3 cellular contexts compared by ENCODE assay signal in genomic region chr12:4721587-4721986, GRCh38. TPM values are rescaled to one million over a fixed set of nuclear protein-coding genes. Genes with fewer than 3 reads are reported as not detected.
"Had no signal": no experiment of that assay in that cellular context is flagged by ENCODE, and none has a peak within 500 bp of the region (broad histone marks: within the 10 kb centered on the region; RNA-seq: fewer than 3 reads in every experiment).

No MANE protein-coding gene starts in this region.

RNA-seq across cellular contexts. Expression of gene GALNT8, which starts 1.4 kb away (rescaled TPM):
- total RNA-seq: LHCN-M2, MCF 10A, SJSA1 had no signal
